ENCODE assay signal across 9 cellular contexts in the genomic region with DNA sequence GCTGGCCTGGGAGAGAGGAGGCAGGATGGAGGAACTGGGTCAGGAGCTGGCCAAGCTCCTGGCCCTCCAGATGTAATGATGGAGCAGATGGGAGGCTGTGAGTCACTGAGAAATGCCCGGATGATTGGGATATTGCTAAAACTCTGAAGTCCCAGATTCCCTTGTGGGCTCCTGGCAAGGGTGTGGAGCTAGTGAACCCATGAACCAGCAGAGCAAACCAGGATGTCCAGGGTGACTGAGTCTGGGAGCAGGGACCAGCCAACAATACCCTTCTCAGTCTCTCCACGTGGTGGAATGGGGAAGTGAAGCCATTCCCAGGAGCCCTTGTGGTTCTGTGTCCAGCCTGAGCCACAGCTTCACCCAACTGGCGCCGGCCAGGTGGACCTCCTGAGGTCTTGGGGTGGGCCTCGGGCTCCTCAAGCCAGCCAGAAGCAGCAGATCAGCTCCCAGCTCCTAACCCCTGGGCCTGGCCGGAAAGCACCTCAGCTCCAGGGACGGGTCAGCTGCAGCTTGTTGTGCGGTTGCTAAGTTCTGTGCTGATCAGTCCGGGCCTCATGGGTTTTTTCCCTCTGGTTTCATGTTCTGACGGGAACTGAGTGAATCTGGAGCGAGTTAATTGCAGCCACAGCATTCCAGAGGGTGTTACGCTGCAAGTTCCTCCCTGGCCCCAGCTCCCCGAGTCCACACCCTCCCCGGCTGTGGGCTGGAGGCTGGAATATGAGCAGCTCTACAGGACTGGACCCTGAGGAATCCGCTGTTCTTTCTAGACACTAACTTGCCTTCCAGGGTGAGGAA. TPM values are rescaled to one million over a fixed set of nuclear protein-coding genes. Genes with fewer than 3 reads are reported as not detected.
DNase-seq lines count a peak whose midpoint lies in the region; ATAC-seq and TF ChIP-seq lines count a peak whose summit lies in the region.
"Had no signal": no experiment of that assay in that cellular context is flagged by ENCODE, and none has a peak within 500 bp of the region (broad histone marks: within the 10 kb centered on the region; RNA-seq: fewer than 3 reads in every experiment).

No MANE protein-coding gene starts in this region.

- H3K27ac ChIP-seq in lung (ENCODE audit: low read depth in 1 of 2, low read length in 1 of 2) (peak overlapping the region; percentile 88 to 97), tibial artery (peak overlapping the region; percentile 90 to 94)

- intact Hi-C loops in tibial artery (cut with DNase I; ENCODE audit: low total_unique reads) = no loop called here

- H3K27me3 ChIP-seq in lung (ENCODE audit: control insufficient read depth, insufficient read depth) (no peaks in the 10 kb centered on the region), tibial artery (no peaks in the 10 kb centered on the region)

- peaks cover 8 to 14% of the 10 kb centered on the region in 2 donors for H3K4me1 ChIP-seq in lung (ENCODE audit: control insufficient read depth in 2 of 2, insufficient read depth in 2 of 2, low read length in 2 of 2)
- H3K4me1 ChIP-seq in tibial artery = peaks cover 0 to 60% (median 37%) of the 10 kb centered on the region in 4 donors

- ATAC-seq in lung (ENCODE audit: insufficient read depth, low FRiP score) (peak; percentile 86), HG03025 (IDR thresholded peaks at IDR 0.05; ENCODE audit: low FRiP score, unreplicated experiment) (no peak)
- ATAC-seq in stimulated activated naive CD8-positive, alpha-beta T cell treated with anti-CD3 and anti-CD28 coated beads, Interleukin-15, Interleukin-2, amounts not matched to agents 100 U/mL and 50 U/mL, for 24 hours = no peak

- DNase-seq in HT-29 (ENCODE audit: low spot score) (peak; percentile 86), dedifferentiated amniotic fluid mesenchymal stem cell (ENCODE audit: extremely low spot score) (peak; percentile 97), lung (ENCODE audit: low spot score) (peak; percentile 77), tibial artery (peak; percentile 92 to 95), NCI-H2171 (lab: John Stamatoyannopoulos, UW) (no peak), foreskin melanocyte (no peak)
- no peak for DNase-seq in stimulated activated naive CD8-positive, alpha-beta T cell treated with anti-CD3 and anti-CD28 coated beads, Interleukin-15, Interleukin-2, amounts not matched to agents 100 U/mL and 50 U/mL, for 24 hours
- DNase-seq: SIG-M5 had no signal

- H3K9me3 ChIP-seq in lung (ENCODE audit: control insufficient read depth in 2 of 2, insufficient read depth in 1 of 2, low read length in 1 of 2) = no peaks in the 10 kb centered on the region
- H3K9me3 ChIP-seq in tibial artery = no peaks in the 10 kb centered on the region

- TF ChIP-seq CTCF in lung (IDR thresholded peaks at IDR 0.05; ENCODE audit: control extremely low read depth, extremely low read depth) (no peak), tibial artery (IDR thresholded peaks at IDR 0.05) (no peak)

- 32 to 63% methylated on average over 15 of the region's 15 CpGs for WGBS in lung, 2 donors

- H3K4me3 ChIP-seq in lung = no peak overlapping the region
- H3K4me3 ChIP-seq in tibial artery = peak overlapping the region in 1 of 2 donors; percentile 21

- H3K36me3 ChIP-seq in lung (ENCODE audit: control insufficient read depth in 2 of 2, insufficient read depth in 2 of 2, low read length in 2 of 2) (no peaks in the 10 kb centered on the region), tibial artery (no peaks in the 10 kb centered on the region)

RNA-seq across cellular contexts. Expression of a gene that starts 37.6 kb away (rescaled TPM):
- 275 and 286 TPM in 2 replicates for total RNA-seq in HT-29 (2014; rRNA removed; shearing (Covaris generic))
- 100 to 1,000 TPM; 310 to 377 TPM for total RNA-seq in lung
- polyA plus RNA-seq in lung = 1,000 to 10,000 TPM in 1 of 2 donors, 100 to 1,000 TPM in 1; 138 to 1,153 TPM

Comparison
In these comparisons a context has a peak if more than half of its experiments do, and no peak if none do; other contexts are left out.
1. DNase-seq: peak in HT-29 (single experiment), dedifferentiated amniotic fluid mesenchymal stem cell (single experiment), lung (single experiment) and tibial artery (2 of 2); none in stimulated activated naive CD8-positive, alpha-beta T cell treated with anti-CD3 and anti-CD28 coated beads, Interleukin-15, Interleukin-2, amounts not matched to agents 100 U/mL and 50 U/mL, for 24 hours (single experiment), NCI-H2171 (single experiment) and foreskin melanocyte (single experiment).